In genomic region chr18:6743988-6744387, GRCh38 we compare ENCODE assay signal across 23 cellular contexts. TPM values are rescaled to one million over a fixed set of nuclear protein-coding genes. Genes with fewer than 3 reads are reported as not detected.
"Had no signal": no experiment of that assay in that cellular context is flagged by ENCODE, and none has a peak within 500 bp of the region (broad histone marks: within the 10 kb centered on the region; RNA-seq: fewer than 3 reads in every experiment).

No MANE protein-coding gene starts in this region.

- H3K27ac ChIP-seq: foreskin keratinocyte, hepatocyte, left lung, neutrophil, ovary, prostate gland, right atrium auricular region, thyroid gland had no signal

- H3K27me3 ChIP-seq: foreskin keratinocyte, hepatocyte, left lung, neutrophil, ovary, right atrium auricular region, thyroid gland had no signal

- H3K9me3 Mint-ChIP-seq: activated naive CD4-positive, alpha-beta T cell treated with anti-CD3 and anti-CD28 coated beads, Interleukin-2, amount 50 U/mL, for 24 hours; dendritic cell treated with granulocyte-macrophage colony-stimulating factor and Interleukin-4, amounts not matched to agents 40 ng/mL and 50 ng/mL, for 4 days had no signal

- H2AFZ ChIP-seq: hepatocyte had no signal

- H3K4me1 Mint-ChIP-seq: activated naive CD4-positive, alpha-beta T cell treated with anti-CD3 and anti-CD28 coated beads, Interleukin-2, amount 50 U/mL, for 24 hours; immature natural killer cell; natural killer cell had no signal

- H3K36me3 Mint-ChIP-seq: activated naive CD4-positive, alpha-beta T cell treated with anti-CD3 and anti-CD28 coated beads, Interleukin-2, amount 50 U/mL, for 24 hours; immature natural killer cell; natural killer cell had no signal

- DNase-seq: activated gamma-delta T cell treated with Interleukin-2 at 50 U/mL for 16 hours; activated T-cell treated with anti-CD3 and anti-CD28 coated beads, Interleukin-2, amount 50 U/mL, for 1 hour; anterior cingulate cortex; effector CD4-positive, alpha-beta T cell; erythroblast; foreskin keratinocyte; immature natural killer cell; left lung; midbrain; natural killer cell; ovary; stimulated activated CD4-positive, alpha-beta T cell treated with anti-CD3 and anti-CD28 coated beads, Interleukin-12 subunit alpha, Interleukin-12 subunit beta, amount 100 ng/mL, for 4 hours; stimulated activated CD4-positive, alpha-beta T cell treated with anti-CD3 and anti-CD28 coated beads, Interleukin-4, amount 100 ng/mL, for 4 hours; substantia nigra; thyroid gland had no signal

- H3K27me3 Mint-ChIP-seq: brain; dendritic cell treated with granulocyte-macrophage colony-stimulating factor and Interleukin-4, amounts not matched to agents 40 ng/mL and 50 ng/mL, for 4 days; stimulated activated naive CD8-positive, alpha-beta T cell treated with anti-CD3 and anti-CD28 coated beads, Interleukin-15, Interleukin-2, amounts not matched to agents 100 ng/mL and 50 ng/mL, for 24 hours had no signal

- H3K9me3 ChIP-seq: left lung, neutrophil, ovary, prostate gland, right atrium auricular region, thyroid gland had no signal

- H3K4me3 ChIP-seq: hepatocyte, left lung, ovary, prostate gland, right atrium auricular region, thyroid gland had no signal

- ATAC-seq: foreskin keratinocyte, left lung, natural killer cell had no signal

- H3K36me3 ChIP-seq: left lung, neutrophil, ovary, prostate gland, right atrium auricular region, thyroid gland had no signal

- H3K4me3 Mint-ChIP-seq: activated naive CD4-positive, alpha-beta T cell treated with anti-CD3 and anti-CD28 coated beads, Interleukin-2, amount 50 U/mL, for 24 hours; dendritic cell treated with granulocyte-macrophage colony-stimulating factor and Interleukin-4, amounts not matched to agents 40 ng/mL and 50 ng/mL, for 4 days; immature natural killer cell; natural killer cell; stimulated activated naive CD8-positive, alpha-beta T cell treated with anti-CD3 and anti-CD28 coated beads, Interleukin-15, Interleukin-2, amounts not matched to agents 100 ng/mL and 50 ng/mL, for 24 hours had no signal

- H3K27ac Mint-ChIP-seq: activated naive CD4-positive, alpha-beta T cell treated with anti-CD3 and anti-CD28 coated beads, Interleukin-2, amount 50 U/mL, for 24 hours; dendritic cell treated with granulocyte-macrophage colony-stimulating factor and Interleukin-4, amounts not matched to agents 40 ng/mL and 50 ng/mL, for 4 days; immature natural killer cell; natural killer cell; stimulated activated naive CD8-positive, alpha-beta T cell treated with anti-CD3 and anti-CD28 coated beads, Interleukin-15, Interleukin-2, amounts not matched to agents 100 ng/mL and 50 ng/mL, for 24 hours had no signal

- H3K4me2 ChIP-seq: hepatocyte had no signal

RNA-seq across cellular contexts. Expression of gene ARHGAP28, which starts 14.5 kb away (rescaled TPM):
- total RNA-seq: natural killer cell had no signal
- polyA plus RNA-seq: immature natural killer cell had no signal
